Comparison of ENCODE assay signal across 8 cellular contexts in genomic region chr17:7011942-7012254, GRCh38. TPM values are rescaled to one million over a fixed set of nuclear protein-coding genes. Genes with fewer than 3 reads are reported as not detected.
A peak's percentile ranks its signal among the peaks of the same experiment; 100 is the strongest.
DNase-seq lines count a peak whose midpoint lies in the region; ATAC-seq and TF ChIP-seq lines count a peak whose summit lies in the region.

No MANE protein-coding gene starts in this region.

- H3K36me3 ChIP-seq in PC-3 (ENCODE audit: low read depth, low read length) = no peaks in the 10 kb centered on the region

- H4K20me1 ChIP-seq in PC-3 (ENCODE audit: low read length) = no peaks in the 10 kb centered on the region

- H3K4me1 ChIP-seq in PC-3 (ENCODE audit: insufficient read depth, low read length) = peaks cover 28% of the 10 kb centered on the region

- H3K9me2 ChIP-seq in PC-3 (replicated peaks; ENCODE audit: low read length) = no peaks in the 10 kb centered on the region

- TSS peak; percentile 87 for BruUV-seq in Calu3 (replicated peaks; lab: Mats Ljungman, UMichigan)
- BruUV-seq in PC-3 (replicated peaks; lab: Mats Ljungman, UMichigan) = TSS peak; percentile 82

- DNase-seq in Calu3 (no peak), PC-3 (no peak), epithelial cell of esophagus (ENCODE audit: low read depth) (no peak), osteocyte (ENCODE audit: extremely low spot score, unreplicated experiment) (no peak)
- DNase-seq in stimulated activated CD4-positive, alpha-beta T cell treated with anti-CD3 and anti-CD28 coated beads, Interleukin-4, amount 100 ng/mL, for 1 hour = no peak

- H3K36me3 Mint-ChIP-seq in Calu3 (ENCODE audit: insufficient read depth, unreplicated experiment) (peaks cover 48% of the 10 kb centered on the region), osteocyte (ENCODE audit: unreplicated experiment) (peaks cover 9% of the 10 kb centered on the region)

- no peaks in the 10 kb centered on the region for H3K27me3 ChIP-seq in PC-3 (ENCODE audit: low read length)

- H3K4me1 Mint-ChIP-seq in Calu3 (ENCODE audit: low read depth, unreplicated experiment) (no peaks in the 10 kb centered on the region), osteocyte (ENCODE audit: unreplicated experiment) (peaks cover 55% of the 10 kb centered on the region)

- H2AFZ ChIP-seq in PC-3 (ENCODE audit: low read length) = peak overlapping the region; percentile 91

- TF ChIP-seq CTCF in Calu3 (IDR thresholded peaks at IDR 0.05; ENCODE audit: unreplicated experiment) (no peak), PC-3 (conservative IDR thresholded peaks at IDR 0.05; ENCODE audit: low read depth, low read length) (no peak), epithelial cell of esophagus (IDR thresholded peaks at IDR 0.05; ENCODE audit: insufficient read depth, low read depth, low read length, missing control alignments) (no peak), osteocyte (IDR thresholded peaks at IDR 0.05) (no peak)

- H3K4me2 ChIP-seq in PC-3 (ENCODE audit: low read length) = peak overlapping the region; percentile 95

- H3K27me3 Mint-ChIP-seq in Calu3 (ENCODE audit: unreplicated experiment) (no peaks in the 10 kb centered on the region), osteocyte (ENCODE audit: unreplicated experiment) (no peaks in the 10 kb centered on the region)

- H3K4me3 ChIP-seq in PC-3 (ENCODE audit: low read length) (peak overlapping the region; percentile 93), epithelial cell of esophagus (ENCODE audit: low read length) (peak overlapping the region; percentile 94)

- peak overlapping the region; percentile 98 for H3K9ac ChIP-seq in PC-3 (ENCODE audit: low read length)

- CTCF ChIA-PET in Calu3 (lab: Charles Lee) (interaction anchor here (0.6 kb wide), 1 partner anchor 90 kb away, joined by 4 read pairs; no protein-coding TSS in a partner anchor), PC-3 (lab: Charles Lee) (no interaction called here)

- no peaks in the 10 kb centered on the region for H3K9me3 ChIP-seq in PC-3 (ENCODE audit: low read length)

- H3K9me3 Mint-ChIP-seq in Calu3 (ENCODE audit: low read depth, unreplicated experiment) (no peaks in the 10 kb centered on the region), osteocyte (ENCODE audit: unreplicated experiment) (no peaks in the 10 kb centered on the region)

- POLR2A ChIA-PET in PC-3 (lab: Charles Lee; ENCODE audit: unreplicated experiment) = no interaction called here

- intact Hi-C loops in Calu3 (cut with micrococcal nuclease; ENCODE audit: unreplicated experiment) (no loop called here), PC-3 (cut with micrococcal nuclease) (no loop called here)

- no peaks in the 10 kb centered on the region for H3F3A ChIP-seq in PC-3 (ENCODE audit: low read length, unreplicated experiment)

- H3K27ac Mint-ChIP-seq in Calu3 (ENCODE audit: unreplicated experiment) = peak overlapping the region; percentile 96
- peak overlapping the region; percentile 99 for H3K27ac Mint-ChIP-seq in osteocyte (ENCODE audit: unreplicated experiment)

- H3K4me3 Mint-ChIP-seq in Calu3 (ENCODE audit: low read depth, unreplicated experiment) = peak overlapping the region; percentile 89
- H3K4me3 Mint-ChIP-seq in osteocyte (ENCODE audit: unreplicated experiment) = peak overlapping the region; percentile 96

- ATAC-seq in PC-3 (no peak), GM18873 (IDR thresholded peaks at IDR 0.05; ENCODE audit: low FRiP score, unreplicated experiment) (no peak), HG02938 (IDR thresholded peaks at IDR 0.05; ENCODE audit: unreplicated experiment) (no peak), GM19452 (IDR thresholded peaks at IDR 0.05; ENCODE audit: unreplicated experiment) (no peak)

- peak overlapping the region; percentile 93 for H3K27ac ChIP-seq in PC-3 (ENCODE audit: low read length)

- H3K79me2 ChIP-seq in PC-3 (ENCODE audit: low read length) = peaks cover 55% of the 10 kb centered on the region

RNA-seq across cellular contexts. Expression of gene RNASEK, which starts 0.5 kb away (rescaled TPM):
- total RNA-seq in Calu3 (2022) (120 and 124 TPM in 2 replicates), PC-3 (2014; rRNA removed) (169 and 195 TPM in 2 replicates), osteocyte (255 and 269 TPM in 2 replicates)

RNA-seq across cellular contexts. Expression of gene BCL6B, which starts 11.0 kb away (rescaled TPM):
- total RNA-seq in Calu3 (2022) = not detected in 2 replicates
- total RNA-seq in PC-3 (2014; rRNA removed) = 0.12 TPM in 1 of 2 replicates, not detected in the other
- not detected in 2 replicates for total RNA-seq in osteocyte

RNA-seq across cellular contexts. Expression of gene ALOX12, which starts 16.0 kb away (rescaled TPM):
- not detected in 2 replicates for total RNA-seq in Calu3 (2022)
- not detected in 2 replicates for total RNA-seq in PC-3 (2014; rRNA removed)
- not detected in 2 replicates for total RNA-seq in osteocyte

RNA-seq across cellular contexts. Expression of gene SLC16A13, which starts 23.9 kb away (rescaled TPM):
- total RNA-seq in Calu3 (2022) = 10.4 and 11.6 TPM in 2 replicates
- total RNA-seq in PC-3 (2014; rRNA removed) = 0.62 and 1.7 TPM in 2 replicates
- total RNA-seq in osteocyte = 4.4 and 7.9 TPM in 2 replicates

RNA-seq across cellular contexts. Expression of gene SLC16A11, which starts 32.0 kb away (rescaled TPM):
- total RNA-seq in Calu3 (2022) (not detected in 2 replicates), PC-3 (2014; rRNA removed) (0.75 TPM in 1 of 2 replicates, not detected in the other), osteocyte (0.57 and 0.75 TPM in 2 replicates)
